19 cellular contexts compared by ENCODE assay signal in genomic region chr10:8584666-8585065, GRCh38.
"Had no signal": no experiment of that assay in that cellular context is flagged by ENCODE, and none has a peak within 500 bp of the region (broad histone marks: within the 10 kb centered on the region; RNA-seq: fewer than 3 reads in every experiment).

No MANE protein-coding gene starts in this region.

- H3K27me3 ChIP-seq: right atrium auricular region, sigmoid colon, stomach had no signal

- H3K4me3 ChIP-seq: coronary artery, heart right ventricle, right atrium auricular region, sigmoid colon, stomach had no signal

- H3K36me3 ChIP-seq: heart right ventricle, right atrium auricular region, sigmoid colon, stomach had no signal

- H3K9me3 ChIP-seq: heart right ventricle, right atrium auricular region, sigmoid colon, stomach had no signal

- DNase-seq: effector CD4-positive, alpha-beta T cell; endodermal cell; erythroblast; foreskin melanocyte; heart right ventricle; hypothalamus; kidney; mammary epithelial cell; naive thymus-derived CD4-positive, alpha-beta T cell; nephron progenitor cell; sigmoid colon; small intestine; stimulated activated CD4-positive, alpha-beta T cell treated with anti-CD3 and anti-CD28 coated beads, Interleukin-12 subunit alpha, Interleukin-12 subunit beta, amount 100 ng/mL, for 4 hours; stimulated activated naive CD4-positive, alpha-beta T cell; stomach; substantia nigra had no signal

- ATAC-seq: heart right ventricle; naive thymus-derived CD4-positive, alpha-beta T cell had no signal

- H3K4me1 ChIP-seq: heart right ventricle, parathyroid adenoma, right atrium auricular region, sigmoid colon, stomach had no signal

- H3K27ac ChIP-seq: coronary artery, heart right ventricle, parathyroid adenoma, right atrium auricular region, sigmoid colon, stomach had no signal
